In the genomic region with DNA sequence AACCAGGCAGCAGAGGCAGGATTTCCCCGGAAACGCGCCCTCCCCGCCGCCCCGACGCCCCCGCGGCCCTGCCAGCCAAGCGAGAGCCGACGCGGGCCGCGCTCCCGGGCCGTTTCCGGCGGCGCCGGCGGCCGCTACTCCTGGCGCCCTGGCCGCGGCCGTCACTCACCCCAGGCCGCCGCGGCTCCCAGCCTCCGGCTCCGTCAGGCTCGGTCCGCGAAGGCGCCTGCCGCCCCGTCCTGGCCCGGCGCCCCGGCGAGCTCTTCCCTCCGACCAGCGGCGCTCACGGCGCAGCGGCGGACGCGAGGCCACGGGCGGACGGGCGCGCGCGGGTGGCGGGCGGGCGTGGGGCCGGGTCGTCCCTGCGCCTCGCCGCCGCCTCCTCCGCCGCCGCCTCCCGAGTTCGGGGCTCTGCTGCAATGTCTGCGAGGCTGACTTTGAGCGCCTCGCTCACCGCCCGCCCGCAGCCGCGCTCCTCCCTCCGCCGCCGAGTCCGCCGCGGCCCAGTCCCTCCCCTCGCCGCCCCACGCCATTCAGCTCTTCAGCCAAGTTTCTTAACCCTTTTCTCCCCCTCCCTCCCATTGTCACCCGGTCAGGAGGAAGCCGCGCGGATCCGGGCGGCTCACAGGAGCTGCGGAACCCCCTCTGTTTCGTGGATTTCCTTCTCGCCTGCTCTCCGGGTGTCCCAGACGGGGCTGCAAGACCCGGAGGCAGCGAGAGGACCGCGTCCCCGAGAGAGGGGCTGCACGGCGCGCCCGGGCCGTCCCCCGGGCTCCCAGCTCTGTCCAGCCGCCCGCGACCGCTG, we compare ENCODE assay signal across 8 cellular contexts. TPM values are rescaled to one million over a fixed set of nuclear protein-coding genes. Genes with fewer than 3 reads are reported as not detected.
DNase-seq lines count a peak whose midpoint lies in the region; ATAC-seq and TF ChIP-seq lines count a peak whose summit lies in the region.

A gene with protein sequence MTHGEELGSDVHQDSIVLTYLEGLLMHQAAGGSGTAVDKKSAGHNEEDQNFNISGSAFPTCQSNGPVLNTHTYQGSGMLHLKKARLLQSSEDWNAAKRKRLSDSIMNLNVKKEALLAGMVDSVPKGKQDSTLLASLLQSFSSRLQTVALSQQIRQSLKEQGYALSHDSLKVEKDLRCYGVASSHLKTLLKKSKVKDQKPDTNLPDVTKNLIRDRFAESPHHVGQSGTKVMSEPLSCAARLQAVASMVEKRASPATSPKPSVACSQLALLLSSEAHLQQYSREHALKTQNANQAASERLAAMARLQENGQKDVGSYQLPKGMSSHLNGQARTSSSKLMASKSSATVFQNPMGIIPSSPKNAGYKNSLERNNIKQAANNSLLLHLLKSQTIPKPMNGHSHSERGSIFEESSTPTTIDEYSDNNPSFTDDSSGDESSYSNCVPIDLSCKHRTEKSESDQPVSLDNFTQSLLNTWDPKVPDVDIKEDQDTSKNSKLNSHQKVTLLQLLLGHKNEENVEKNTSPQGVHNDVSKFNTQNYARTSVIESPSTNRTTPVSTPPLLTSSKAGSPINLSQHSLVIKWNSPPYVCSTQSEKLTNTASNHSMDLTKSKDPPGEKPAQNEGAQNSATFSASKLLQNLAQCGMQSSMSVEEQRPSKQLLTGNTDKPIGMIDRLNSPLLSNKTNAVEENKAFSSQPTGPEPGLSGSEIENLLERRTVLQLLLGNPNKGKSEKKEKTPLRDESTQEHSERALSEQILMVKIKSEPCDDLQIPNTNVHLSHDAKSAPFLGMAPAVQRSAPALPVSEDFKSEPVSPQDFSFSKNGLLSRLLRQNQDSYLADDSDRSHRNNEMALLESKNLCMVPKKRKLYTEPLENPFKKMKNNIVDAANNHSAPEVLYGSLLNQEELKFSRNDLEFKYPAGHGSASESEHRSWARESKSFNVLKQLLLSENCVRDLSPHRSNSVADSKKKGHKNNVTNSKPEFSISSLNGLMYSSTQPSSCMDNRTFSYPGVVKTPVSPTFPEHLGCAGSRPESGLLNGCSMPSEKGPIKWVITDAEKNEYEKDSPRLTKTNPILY (N-terminal part only) (minus strand): TSS at position 425 of the 805 bp plus-strand sequence. CDS start 96,808 bp downstream, outside the sequence.

- POLR2A ChIA-PET in naive thymus-derived CD8-positive, alpha-beta T cell (lab: Charles Lee): interaction anchor here (0.5 to 2.5 kb wide), 22 partner anchors 9 to 849 kb away, joined by 3 to 34 read pairs (median 4); a partner anchor contains a TSS

- peak; percentile 86 for DNase-seq in CD14-positive monocyte (ENCODE audit: low spot score)
- DNase-seq in HL-60 (ENCODE audit: low read depth in 1 of 2, low spot score in 1 of 2): peak; percentile 56 to 89
- peak; percentile 65 for DNase-seq in RKO (ENCODE audit: low spot score)
- DNase-seq in activated T-helper 2 cell treated with anti-CD3 and anti-CD28 coated beads, Interferon-gamma antibody, Interleukin-2, Interleukin-4, amounts not matched to agents 10 μg/mL and 5 μg/mL and 100 μg/mL, durations not matched to agents 14 hours and 24 hours and 36 hours (ENCODE audit: low spot score): peak; percentile 73
- peak; percentile 92 to 93 for DNase-seq in fibroblast of lung (ENCODE audit: low read depth in 2 of 2)
- peak; percentile 76 to 91 (median 86) for DNase-seq in naive thymus-derived CD8-positive, alpha-beta T cell

- H3K36me3 ChIP-seq in fibroblast of lung (ENCODE audit: control insufficient read depth, insufficient read depth, low read length): no peaks in the 10 kb centered on the region

- peak within 1 kb of the TSS; percentile 96 for H3K4me2 ChIP-seq in fibroblast of lung (ENCODE audit: extremely low read depth, insufficient read depth, low read length)

- no peaks in the 10 kb centered on the region for H3K27me3 Mint-ChIP-seq in CD14-positive monocyte (ENCODE audit: low read depth in 3 of 3)
- peaks cover 53% of the 10 kb centered on the region for H3K27me3 Mint-ChIP-seq in activated T-helper 2 cell treated with anti-CD3 and anti-CD28 coated beads, Interferon-gamma antibody, Interleukin-2, Interleukin-4, amounts not matched to agents 10 μg/mL and 5 μg/mL and 100 μg/mL, durations not matched to agents 14 hours and 24 hours and 36 hours (ENCODE audit: low read depth)
- no peaks in the 10 kb centered on the region for H3K27me3 Mint-ChIP-seq in naive thymus-derived CD8-positive, alpha-beta T cell
- no peaks in the 10 kb centered on the region for H3K27me3 Mint-ChIP-seq in stimulated activated memory B cell treated with anti-CD40 and anti-IgM and Interleukin-4, amounts not matched to agents 10 μg/mL and 1 μg/mL and 100 μg/mL, for 72 hours

- H3K4me3 Mint-ChIP-seq in CD14-positive monocyte: peak within 1 kb of the TSS; percentile 98
- peak within 1 kb of the TSS; percentile 93 for H3K4me3 Mint-ChIP-seq in activated T-helper 2 cell treated with anti-CD3 and anti-CD28 coated beads, Interferon-gamma antibody, Interleukin-2, Interleukin-4, amounts not matched to agents 10 μg/mL and 5 μg/mL and 100 μg/mL, durations not matched to agents 14 hours and 24 hours and 36 hours (ENCODE audit: low read depth)
- peak within 1 kb of the TSS; percentile 94 to 98 (median 97) for H3K4me3 Mint-ChIP-seq in naive thymus-derived CD8-positive, alpha-beta T cell
- H3K4me3 Mint-ChIP-seq in stimulated activated memory B cell treated with anti-CD40 and anti-IgM and Interleukin-4, amounts not matched to agents 10 μg/mL and 1 μg/mL and 100 μg/mL, for 72 hours: peak within 1 kb of the TSS; percentile 95

- no peaks in the 10 kb centered on the region for H4K20me1 ChIP-seq in fibroblast of lung (ENCODE audit: control insufficient read depth, extremely low read depth, insufficient read depth, low read length)

- no peaks in the 10 kb centered on the region for H3K27me3 ChIP-seq in HL-60 (ENCODE audit: insufficient read depth, poor library complexity, severe bottlenecking)
- H3K27me3 ChIP-seq in fibroblast of lung (ENCODE audit: control insufficient read depth, insufficient read depth, low read length): no peaks in the 10 kb centered on the region

- H3K9ac ChIP-seq in fibroblast of lung (ENCODE audit: insufficient read depth, low read length): peak within 1 kb of the TSS; percentile 86

- TF ChIP-seq CTCF in CD14-positive monocyte (IDR thresholded peaks at IDR 0.05) (no peak), HL-60 (IDR thresholded peaks at IDR 0.05; ENCODE audit: insufficient read depth, low read length) (no peak), fibroblast of lung (conservative IDR thresholded peaks at IDR 0.05 in 1 of 2, IDR thresholded peaks at IDR 0.05 in 1 of 2; ENCODE audit: low read depth in 1 of 2, low read length in 2 of 2) (no peak)

- intact Hi-C loops in CD14-positive monocyte (cut with micrococcal nuclease): loop anchor here (5.0 to 10.0 kb wide), 7 partner anchors 68 to 420 kb away; no protein-coding TSS in a partner anchor
- intact Hi-C loops in activated T-helper 2 cell treated with anti-CD3 and anti-CD28 coated beads, Interferon-gamma antibody, Interleukin-2, Interleukin-4, amounts not matched to agents 10 μg/mL and 5 μg/mL and 100 μg/mL, durations not matched to agents 14 hours and 24 hours and 36 hours (cut with micrococcal nuclease): loop anchor here (1.0 to 10.0 kb wide), 8 partner anchors 200 to 1040 kb away; a partner anchor contains a TSS

- peak; percentile 79 for ATAC-seq in GM19455 (IDR thresholded peaks at IDR 0.05; ENCODE audit: unreplicated experiment)
- ATAC-seq in naive thymus-derived CD8-positive, alpha-beta T cell: peak; percentile 76 to 80
- peak; percentile 95 for ATAC-seq in stimulated activated memory B cell treated with anti-CD40 and anti-IgM and Interleukin-4, amounts not matched to agents 10 μg/mL and 1 μg/mL and 100 μg/mL, for 72 hours

- H3K4me1 ChIP-seq in fibroblast of lung (ENCODE audit: control insufficient read depth, extremely low read depth, insufficient read depth, low read length): peaks cover 2% of the 10 kb centered on the region

- peak within 1 kb of the TSS; percentile 96 to 99 (median 97) for H3K27ac Mint-ChIP-seq in CD14-positive monocyte
- peak within 1 kb of the TSS; percentile 87 for H3K27ac Mint-ChIP-seq in activated T-helper 2 cell treated with anti-CD3 and anti-CD28 coated beads, Interferon-gamma antibody, Interleukin-2, Interleukin-4, amounts not matched to agents 10 μg/mL and 5 μg/mL and 100 μg/mL, durations not matched to agents 14 hours and 24 hours and 36 hours
- peak within 1 kb of the TSS; percentile 96 to 99 (median 98) for H3K27ac Mint-ChIP-seq in naive thymus-derived CD8-positive, alpha-beta T cell
- H3K27ac Mint-ChIP-seq in stimulated activated memory B cell treated with anti-CD40 and anti-IgM and Interleukin-4, amounts not matched to agents 10 μg/mL and 1 μg/mL and 100 μg/mL, for 72 hours: peak within 1 kb of the TSS; percentile 86

- peaks cover 0 to 6% of the 10 kb centered on the region in 2 donors for H3K36me3 Mint-ChIP-seq in CD14-positive monocyte
- no peaks in the 10 kb centered on the region for H3K36me3 Mint-ChIP-seq in activated T-helper 2 cell treated with anti-CD3 and anti-CD28 coated beads, Interferon-gamma antibody, Interleukin-2, Interleukin-4, amounts not matched to agents 10 μg/mL and 5 μg/mL and 100 μg/mL, durations not matched to agents 14 hours and 24 hours and 36 hours (ENCODE audit: low read depth)
- H3K36me3 Mint-ChIP-seq in naive thymus-derived CD8-positive, alpha-beta T cell: no peaks in the 10 kb centered on the region
- H3K36me3 Mint-ChIP-seq in stimulated activated memory B cell treated with anti-CD40 and anti-IgM and Interleukin-4, amounts not matched to agents 10 μg/mL and 1 μg/mL and 100 μg/mL, for 72 hours: no peaks in the 10 kb centered on the region

- H3K27ac ChIP-seq in HL-60 (replicated peaks) (peak within 1 kb of the TSS; percentile 92), fibroblast of lung (ENCODE audit: insufficient read depth, low read length) (peak within 1 kb of the TSS; percentile 72)

- peak within 1 kb of the TSS; percentile 73 for H2AFZ ChIP-seq in fibroblast of lung (ENCODE audit: low read length)

- H3K79me2 ChIP-seq in fibroblast of lung (ENCODE audit: control insufficient read depth, insufficient read depth, low read length): peaks cover 46% of the 10 kb centered on the region

- H3K4me1 Mint-ChIP-seq in CD14-positive monocyte: peaks cover 43% of the 10 kb centered on the region
- peaks cover 40% of the 10 kb centered on the region for H3K4me1 Mint-ChIP-seq in activated T-helper 2 cell treated with anti-CD3 and anti-CD28 coated beads, Interferon-gamma antibody, Interleukin-2, Interleukin-4, amounts not matched to agents 10 μg/mL and 5 μg/mL and 100 μg/mL, durations not matched to agents 14 hours and 24 hours and 36 hours (ENCODE audit: low read depth)
- H3K4me1 Mint-ChIP-seq in naive thymus-derived CD8-positive, alpha-beta T cell: peaks cover 28 to 56% (median 42%) of the 10 kb centered on the region in 4 donors
- peaks cover 49% of the 10 kb centered on the region for H3K4me1 Mint-ChIP-seq in stimulated activated memory B cell treated with anti-CD40 and anti-IgM and Interleukin-4, amounts not matched to agents 10 μg/mL and 1 μg/mL and 100 μg/mL, for 72 hours

- H3K4me3 ChIP-seq in HL-60 (replicated peaks; ENCODE audit: insufficient read depth, low read length) (peak within 1 kb of the TSS; percentile 65), fibroblast of lung (replicated peaks in 1 of 4; ENCODE audit: control extremely low read depth in 1 of 4, insufficient read depth in 1 of 4, low read depth in 3 of 4, low read length in 4 of 4) (peak within 1 kb of the TSS; percentile 67 to 94 (median 82))

- H3K9me3 Mint-ChIP-seq in CD14-positive monocyte: no peaks in the 10 kb centered on the region
- no peaks in the 10 kb centered on the region for H3K9me3 Mint-ChIP-seq in activated T-helper 2 cell treated with anti-CD3 and anti-CD28 coated beads, Interferon-gamma antibody, Interleukin-2, Interleukin-4, amounts not matched to agents 10 μg/mL and 5 μg/mL and 100 μg/mL, durations not matched to agents 14 hours and 24 hours and 36 hours
- no peaks in the 10 kb centered on the region for H3K9me3 Mint-ChIP-seq in naive thymus-derived CD8-positive, alpha-beta T cell
- no peaks in the 10 kb centered on the region for H3K9me3 Mint-ChIP-seq in stimulated activated memory B cell treated with anti-CD40 and anti-IgM and Interleukin-4, amounts not matched to agents 10 μg/mL and 1 μg/mL and 100 μg/mL, for 72 hours

- H3K9me3 ChIP-seq in fibroblast of lung (ENCODE audit: control insufficient read depth, insufficient read depth, low read depth, low read length): no peaks in the 10 kb centered on the region

RNA-seq across cellular contexts. Expression of the gene that starts here (rescaled TPM):
- polyA plus RNA-seq in CD14-positive monocyte: 10 to 100 TPM; 23.5 to 28.2 TPM
- total RNA-seq in activated T-helper 2 cell treated with anti-CD3 and anti-CD28 coated beads, Interferon-gamma antibody, Interleukin-2, Interleukin-4, amounts not matched to agents 10 μg/mL and 5 μg/mL and 100 μg/mL, durations not matched to agents 14 hours and 24 hours and 36 hours: 7.9 and 8.3 TPM in 2 replicates
- total RNA-seq in fibroblast of lung: 24.8 and 25.4 TPM in 2 replicates
- 12.9 and 17.8 TPM in 2 replicates for polyA plus RNA-seq in fibroblast of lung
- 9.1 and 13.5 TPM in 2 replicates for polyA plus RNA-seq in fibroblast of lung (2012)
- 6.8 and 9.8 TPM in 2 replicates for polyA minus RNA-seq in fibroblast of lung (ENCODE audit: low replicate concordance)
- 10 to 100 TPM; 45.9 to 51.3 TPM for total RNA-seq in naive thymus-derived CD8-positive, alpha-beta T cell
- polyA plus RNA-seq in naive thymus-derived CD8-positive, alpha-beta T cell: 10 to 100 TPM; 26.6 to 38.8 (median 34.1) TPM

Comparison
In these comparisons a context has a peak if more than half of its experiments do, and no peak if none do; other contexts are left out.
1. Peak in every context shown above with its lines: DNase-seq, ATAC-seq, H3K4me3 ChIP-seq and H3K27ac ChIP-seq.